Comparison of ENCODE assay signal across 1 cellular context in genomic region chr1:42335809-42336518, GRCh38.
TF ChIP-seq lines count a peak whose summit lies in the region.

No MANE protein-coding gene starts in this region.

TF ChIP-seq in IMR-90, 13 proteins besides CTCF, POLR2A, EP300 and RAD21 (continued from another document):
- TF ChIP-seq, protein P1, sequence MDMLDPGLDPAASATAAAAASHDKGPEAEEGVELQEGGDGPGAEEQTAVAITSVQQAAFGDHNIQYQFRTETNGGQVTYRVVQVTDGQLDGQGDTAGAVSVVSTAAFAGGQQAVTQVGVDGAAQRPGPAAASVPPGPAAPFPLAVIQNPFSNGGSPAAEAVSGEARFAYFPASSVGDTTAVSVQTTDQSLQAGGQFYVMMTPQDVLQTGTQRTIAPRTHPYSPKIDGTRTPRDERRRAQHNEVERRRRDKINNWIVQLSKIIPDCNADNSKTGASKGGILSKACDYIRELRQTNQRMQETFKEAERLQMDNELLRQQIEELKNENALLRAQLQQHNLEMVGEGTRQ (IDR thresholded peaks at IDR 0.05; ENCODE audit: low read depth, low read length) = no peak
- TF ChIP-seq RCOR1 (IDR thresholded peaks at IDR 0.05; ENCODE audit: insufficient replicate concordance, low read length) (no peak), MAFK (IDR thresholded peaks at IDR 0.05; ENCODE audit: low read depth, low read length) (no peak)
